In genomic region chr12:11877869-11878780, GRCh38 we compare ENCODE assay signal across 8 cellular contexts.
DNase-seq lines count a peak whose midpoint lies in the region; ATAC-seq, FAIRE-seq and TF ChIP-seq lines count a peak whose summit lies in the region.

No MANE protein-coding gene starts in this region.

- H2BK120ac ChIP-seq in mesenchymal stem cell (ENCODE audit: low read depth, low read length), result no peak overlapping the region

- H3K4me2 ChIP-seq in mesenchymal stem cell (ENCODE audit: low read length, poor library complexity, severe bottlenecking), result peak overlapping the region; percentile 15

- no peak overlapping the region for H3K14ac ChIP-seq in mesenchymal stem cell (ENCODE audit: low read length in 2 of 2)

- DNase-seq in Caki2 (ENCODE audit: low read depth) (peak; percentile 87), NCI-H2029 treated with DMSO at 0.1 percent for 48 hours (lab: John Stamatoyannopoulos, UW) (peak; percentile 90), caudate nucleus (lab: John Stamatoyannopoulos, UW) (peak in 36 of 61 donors; percentile 13 to 88 (median 43)), mesenchymal stem cell (peak; percentile 79), T1000 (lab: John Stamatoyannopoulos, UW) (no peak), GM12891 (ENCODE audit: insufficient read length, low spot score) (no peak)

- H3K4me1 ChIP-seq in mesenchymal stem cell (ENCODE audit: control insufficient read depth, insufficient read depth, low read depth, low read length), result peaks cover 21% of the 10 kb centered on the region

- H2BK5ac ChIP-seq in mesenchymal stem cell (ENCODE audit: low read depth, low read length, poor library complexity, severe bottlenecking), result peak overlapping the region; percentile 39

- no peak overlapping the region for H3K23ac ChIP-seq in mesenchymal stem cell (ENCODE audit: low read length in 2 of 2)

- no peak overlapping the region for H2AFZ ChIP-seq in mesenchymal stem cell (ENCODE audit: low read depth, low read length)

- ATAC-seq in HG03354 (IDR thresholded peaks at IDR 0.05; ENCODE audit: poor library complexity, severe bottlenecking, unreplicated experiment) (no peak), GM21619 (IDR thresholded peaks at IDR 0.05; ENCODE audit: unreplicated experiment) (no peak)

- peaks cover 15% of the 10 kb centered on the region for H3K79me1 ChIP-seq in mesenchymal stem cell (replicated peaks; ENCODE audit: low read length, poor library complexity, severe bottlenecking)

- no peak overlapping the region for H3K4me3 ChIP-seq in mesenchymal stem cell (ENCODE audit: insufficient read depth in 1 of 2, low read depth in 1 of 2, low read length in 2 of 2)

- H3K27ac ChIP-seq in caudate nucleus (ENCODE audit: low read depth, low read length), result peak overlapping the region; percentile 68
- H3K27ac ChIP-seq in mesenchymal stem cell (ENCODE audit: low read length, poor library complexity, severe bottlenecking), result peak overlapping the region; percentile 91

- in situ Hi-C loops in Caki2 (cut with HindIII; ENCODE audit: low pct_unique_long_range_greater_than_20kb, low sequenced_read_pairs), result no loop called here

- H3K9ac ChIP-seq in mesenchymal stem cell (ENCODE audit: low read length), result peak overlapping the region; percentile 26

- peak overlapping the region; percentile 86 to 89 for H2BK12ac ChIP-seq in mesenchymal stem cell (ENCODE audit: low read length in 2 of 2)

- H3K4ac ChIP-seq in mesenchymal stem cell (ENCODE audit: low read depth in 1 of 2, low read length in 2 of 2), result peak overlapping the region in 1 of 2 experiments; percentile 16

- H4K8ac ChIP-seq in mesenchymal stem cell (ENCODE audit: low read length), result peak overlapping the region; percentile 8

- H3K36me3 ChIP-seq in mesenchymal stem cell (ENCODE audit: control insufficient read depth in 1 of 2, insufficient read depth in 2 of 2, low read depth in 1 of 2, low read length in 2 of 2), result peaks cover 0 to 5% of the 10 kb centered on the region in 2 experiments

- H3K27me3 ChIP-seq in mesenchymal stem cell (ENCODE audit: control insufficient read depth in 1 of 2, insufficient read depth in 1 of 2, low read length in 2 of 2), result no peaks in the 10 kb centered on the region

- no peak for TF ChIP-seq POLR2A in GM12891 (IDR thresholded peaks at IDR 0.05; ENCODE audit: low read depth, low read length)

- no peaks in the 10 kb centered on the region for H3K9me3 ChIP-seq in mesenchymal stem cell (ENCODE audit: control insufficient read depth, low read length)

- H2BK15ac ChIP-seq in mesenchymal stem cell (ENCODE audit: low read depth, poor library complexity, severe bottlenecking), result peak overlapping the region; percentile 21

- FAIRE-seq in GM12891 (lab: Jason Lieb, UNC), result no peak

- H4K91ac ChIP-seq in mesenchymal stem cell (ENCODE audit: low read length), result no peak overlapping the region

- peak overlapping the region; percentile 37 to 57 for H3K18ac ChIP-seq in mesenchymal stem cell (ENCODE audit: low read depth in 1 of 2, low read length in 2 of 2)

- peak overlapping the region; percentile 71 for H2AK5ac ChIP-seq in mesenchymal stem cell (ENCODE audit: low read length, severe bottlenecking)

- WGBS in mesenchymal stem cell, result 76% methylated on average over 11 of the region's 14 CpGs

TF ChIP-seq in GM12891, 5 proteins besides CTCF, POLR2A, EP300 and RAD21:
- no peak for TF ChIP-seq TAF1 (IDR thresholded peaks at IDR 0.05; ENCODE audit: low read depth, low read length)
- TF ChIP-seq SPI1 (IDR thresholded peaks at IDR 0.05; ENCODE audit: low read depth, low read length), result no peak
- no peak for TF ChIP-seq PAX5 (IDR thresholded peaks at IDR 0.05; ENCODE audit: insufficient read depth, low read length, severe bottlenecking)
- no peak for TF ChIP-seq POU2F2 (IDR thresholded peaks at IDR 0.05; ENCODE audit: low read depth, low read length)
- no peak for TF ChIP-seq POLR2AphosphoS5 (IDR thresholded peaks at IDR 0.05; ENCODE audit: low read depth, low read length)

Comparison
In these comparisons a context has a peak if more than half of its experiments do, and no peak if none do; other contexts are left out.
1. DNase-seq: peak in Caki2 (single experiment), NCI-H2029 treated with DMSO at 0.1 percent for 48 hours (single experiment), caudate nucleus (36 of 61) and mesenchymal stem cell (single experiment); none in T1000 (single experiment) and GM12891 (single experiment).